11 cellular contexts compared by ENCODE assay signal in genomic region chr7:121076350-121077164, GRCh38.
DNase-seq lines count a peak whose midpoint lies in the region; ATAC-seq and TF ChIP-seq lines count a peak whose summit lies in the region.
"Had no signal": no experiment of that assay in that cellular context is flagged by ENCODE, and none has a peak within 500 bp of the region (broad histone marks: within the 10 kb centered on the region; RNA-seq: fewer than 3 reads in every experiment).

No MANE protein-coding gene starts in this region.

- no peaks in the 10 kb centered on the region for H3K4me1 Mint-ChIP-seq in glutamatergic neuron (ENCODE audit: low read depth, unreplicated experiment)
- H3K4me1 Mint-ChIP-seq: immature natural killer cell had no signal

- no peak overlapping the region for H3K27ac Mint-ChIP-seq in glutamatergic neuron (ENCODE audit: unreplicated experiment)
- H3K27ac Mint-ChIP-seq: immature natural killer cell had no signal

- no peak overlapping the region for H3K4me3 Mint-ChIP-seq in glutamatergic neuron (ENCODE audit: unreplicated experiment)
- H3K4me3 Mint-ChIP-seq: immature natural killer cell had no signal

- no peaks in the 10 kb centered on the region for H3K27me3 Mint-ChIP-seq in glutamatergic neuron (ENCODE audit: unreplicated experiment)

- H3K9me3 Mint-ChIP-seq in glutamatergic neuron (ENCODE audit: unreplicated experiment), result no peaks in the 10 kb centered on the region
- H3K9me3 Mint-ChIP-seq: immature natural killer cell had no signal

- DNase-seq in AG20443 (ENCODE audit: low spot score) (peak; percentile 34), amniotic stem cell (lab: John Stamatoyannopoulos, UW) (peak; percentile 5), iris pigment epithelial cell (ENCODE audit: low read depth) (peak; percentile 91), glutamatergic neuron (no peak)
- DNase-seq: activated T-cell treated with anti-CD3 and anti-CD28 coated beads, Interleukin-2, amount 50 U/mL, for 1 hour; immature natural killer cell; NCI-H524 had no signal

- H3K36me3 Mint-ChIP-seq in glutamatergic neuron (ENCODE audit: unreplicated experiment), result no peaks in the 10 kb centered on the region
- H3K36me3 Mint-ChIP-seq: immature natural killer cell had no signal

- ATAC-seq in HG03565 (IDR thresholded peaks at IDR 0.05; ENCODE audit: unreplicated experiment) (peak; percentile 68), HG02798 (IDR thresholded peaks at IDR 0.05; ENCODE audit: poor library complexity, unreplicated experiment) (no peak), HG03342 (IDR thresholded peaks at IDR 0.05; ENCODE audit: unreplicated experiment) (no peak), HG03571 (IDR thresholded peaks at IDR 0.05; ENCODE audit: unreplicated experiment) (no peak)

- TF ChIP-seq CTCF in glutamatergic neuron (IDR thresholded peaks at IDR 0.05; ENCODE audit: partially characterized antibody, unreplicated experiment), result no peak
